In genomic region chr16:23947838-23948237, GRCh38 we compare ENCODE assay signal across 18 cellular contexts.
DNase-seq lines count a peak whose midpoint lies in the region; ATAC-seq and TF ChIP-seq lines count a peak whose summit lies in the region.
"Had no signal": no experiment of that assay in that cellular context is flagged by ENCODE, and none has a peak within 500 bp of the region (broad histone marks: within the 10 kb centered on the region; RNA-seq: fewer than 3 reads in every experiment).

No MANE protein-coding gene starts in this region.

- no peak overlapping the region for H3K4me3 Mint-ChIP-seq in activated CD4-positive, alpha-beta T cell treated with anti-CD3 and anti-CD28 coated beads, Interleukin-2, amount 10 ng/mL, durations not matched to agents 7 days and 5 days
- no peak overlapping the region for H3K4me3 Mint-ChIP-seq in activated CD8-positive, alpha-beta T cell treated with anti-CD3 and anti-CD28 coated beads for 36 hours
- H3K4me3 Mint-ChIP-seq in naive B cell (peak overlapping the region in 7 of 8 donors; percentile 2 to 80 (median 55)), endothelial cell (ENCODE audit: unreplicated experiment) (no peak overlapping the region)

- POLR2A ChIA-PET in activated CD4-positive, alpha-beta T cell treated with anti-CD3 and anti-CD28 coated beads, Interleukin-2, amount 10 ng/mL, durations not matched to agents 7 days and 5 days (lab: Charles Lee), result no interaction called here
- POLR2A ChIA-PET in activated CD8-positive, alpha-beta T cell treated with anti-CD3 and anti-CD28 coated beads for 36 hours (lab: Charles Lee), result interaction anchor here (3.0 kb wide), 1 partner anchor 11 kb away, joined by 8 read pairs; no protein-coding TSS in a partner anchor

- H3K27ac ChIP-seq in KOPT-K1 (ENCODE audit: low read depth, low read length, poor library complexity, severe bottlenecking), result peak overlapping the region; percentile 94
- H3K27ac ChIP-seq: ascending aorta, HL-60, neutrophil, testis, VCaP had no signal

- no peaks in the 10 kb centered on the region for H3K36me3 ChIP-seq in KOPT-K1 (ENCODE audit: insufficient read depth, low read length)
- H3K36me3 ChIP-seq: ascending aorta had no signal

- intact Hi-C loops in activated CD8-positive, alpha-beta T cell treated with anti-CD3 and anti-CD28 coated beads for 36 hours (cut with micrococcal nuclease), result no loop called here

- no peak for TF ChIP-seq CTCF in activated CD8-positive, alpha-beta T cell treated with anti-CD3 and anti-CD28 coated beads for 36 hours (IDR thresholded peaks at IDR 0.05)
- no peak for TF ChIP-seq CTCF in endothelial cell (IDR thresholded peaks at IDR 0.05; ENCODE audit: unreplicated experiment)

- H3K27me3 Mint-ChIP-seq in activated CD4-positive, alpha-beta T cell treated with anti-CD3 and anti-CD28 coated beads, Interleukin-2, amount 10 ng/mL, durations not matched to agents 7 days and 5 days, result no peaks in the 10 kb centered on the region
- H3K27me3 Mint-ChIP-seq in activated CD8-positive, alpha-beta T cell treated with anti-CD3 and anti-CD28 coated beads for 36 hours, result no peaks in the 10 kb centered on the region
- H3K27me3 Mint-ChIP-seq in naive B cell (no peaks in the 10 kb centered on the region), endothelial cell (ENCODE audit: unreplicated experiment) (no peaks in the 10 kb centered on the region)

- CTCF ChIA-PET in activated CD4-positive, alpha-beta T cell treated with anti-CD3 and anti-CD28 coated beads, Interleukin-2, amount 10 ng/mL, durations not matched to agents 7 days and 5 days (lab: Charles Lee), result interaction anchor here (0.5 to 1.1 kb wide), 2 partner anchors 81 to 565 kb away, joined by 3 to 4 read pairs; no protein-coding TSS in a partner anchor
- CTCF ChIA-PET in activated CD8-positive, alpha-beta T cell treated with anti-CD3 and anti-CD28 coated beads for 36 hours (lab: Charles Lee), result interaction anchor here (0.9 to 1.7 kb wide), 2 partner anchors 18 to 62 kb away, joined by 5 to 7 read pairs; no protein-coding TSS in a partner anchor

- no peak for DNase-seq in activated CD4-positive, alpha-beta T cell treated with anti-CD3 and anti-CD28 coated beads, Interleukin-2, amount 10 ng/mL, durations not matched to agents 7 days and 5 days
- DNase-seq in activated CD4-positive, alpha-beta T cell treated with anti-CD3 and anti-CD28 coated beads for 4 hours, result no peak
- no peak for DNase-seq in activated CD8-positive, alpha-beta T cell treated with anti-CD3 and anti-CD28 coated beads for 36 hours
- DNase-seq in naive B cell, result no peak
- DNase-seq in anterior cingulate cortex (lab: John Stamatoyannopoulos, UW), result no peak
- no peak for DNase-seq in endothelial cell (ENCODE audit: low spot score)
- DNase-seq: activated effector memory CD4-positive, alpha-beta T cell treated with Interleukin-2 at 50 U/mL for 16 hours; left ventricle myocardium superior; NCI-H510A treated with DMSO at 0.1 percent for 48 hours; Right ventricle myocardium superior; stimulated activated CD8-positive, alpha-beta memory T cell treated with anti-CD3 and anti-CD28 coated beads, Interleukin-4, amount 100 ng/mL, for 48 hours; testis had no signal

- peaks cover 61% of the 10 kb centered on the region for H3K4me1 Mint-ChIP-seq in activated CD4-positive, alpha-beta T cell treated with anti-CD3 and anti-CD28 coated beads, Interleukin-2, amount 10 ng/mL, durations not matched to agents 7 days and 5 days
- H3K4me1 Mint-ChIP-seq in activated CD8-positive, alpha-beta T cell treated with anti-CD3 and anti-CD28 coated beads for 36 hours (ENCODE audit: low read depth), result peaks cover 85% of the 10 kb centered on the region
- H3K4me1 Mint-ChIP-seq in naive B cell, result peaks cover 82 to 99% (median 84%) of the 10 kb centered on the region in 3 donors
- peaks cover 21% of the 10 kb centered on the region for H3K4me1 Mint-ChIP-seq in endothelial cell (ENCODE audit: unreplicated experiment)

- peaks cover 19% of the 10 kb centered on the region for H3K36me3 Mint-ChIP-seq in activated CD4-positive, alpha-beta T cell treated with anti-CD3 and anti-CD28 coated beads, Interleukin-2, amount 10 ng/mL, durations not matched to agents 7 days and 5 days (ENCODE audit: low read depth)
- peaks cover 10% of the 10 kb centered on the region for H3K36me3 Mint-ChIP-seq in activated CD8-positive, alpha-beta T cell treated with anti-CD3 and anti-CD28 coated beads for 36 hours (ENCODE audit: low read depth)
- H3K36me3 Mint-ChIP-seq in naive B cell (peaks cover 0 to 13% of the 10 kb centered on the region in 2 donors), endothelial cell (ENCODE audit: low read depth, unreplicated experiment) (no peaks in the 10 kb centered on the region)

- H3K9me3 ChIP-seq in KOPT-K1 (ENCODE audit: insufficient read depth, low read length, poor library complexity, severe bottlenecking), result no peaks in the 10 kb centered on the region
- H3K9me3 ChIP-seq: ascending aorta, neutrophil, testis had no signal

- peak overlapping the region; percentile 61 for H3K27ac Mint-ChIP-seq in activated CD4-positive, alpha-beta T cell treated with anti-CD3 and anti-CD28 coated beads, Interleukin-2, amount 10 ng/mL, durations not matched to agents 7 days and 5 days
- H3K27ac Mint-ChIP-seq in activated CD8-positive, alpha-beta T cell treated with anti-CD3 and anti-CD28 coated beads for 36 hours, result peak overlapping the region; percentile 79
- H3K27ac Mint-ChIP-seq in naive B cell, result peak overlapping the region; percentile 56 to 95 (median 88)
- no peak overlapping the region for H3K27ac Mint-ChIP-seq in endothelial cell (ENCODE audit: unreplicated experiment)

- no peaks in the 10 kb centered on the region for H3K9me3 Mint-ChIP-seq in activated CD4-positive, alpha-beta T cell treated with anti-CD3 and anti-CD28 coated beads, Interleukin-2, amount 10 ng/mL, durations not matched to agents 7 days and 5 days
- no peaks in the 10 kb centered on the region for H3K9me3 Mint-ChIP-seq in activated CD8-positive, alpha-beta T cell treated with anti-CD3 and anti-CD28 coated beads for 36 hours
- H3K9me3 Mint-ChIP-seq in naive B cell (no peaks in the 10 kb centered on the region), endothelial cell (ENCODE audit: unreplicated experiment) (no peaks in the 10 kb centered on the region)

- no peak for ATAC-seq in activated CD8-positive, alpha-beta T cell treated with anti-CD3 and anti-CD28 coated beads for 36 hours
- ATAC-seq in naive B cell (ENCODE audit: low read depth in 2 of 2), result no peak
- no peak for ATAC-seq in HG03378 (IDR thresholded peaks at IDR 0.05; ENCODE audit: unreplicated experiment)
- ATAC-seq: left ventricle myocardium superior had no signal

Comparison
In these comparisons a context has a peak if more than half of its experiments do, and no peak if none do; other contexts are left out.
1. H3K4me3 Mint-ChIP-seq: peak in naive B cell (7 of 8); none in activated CD4-positive, alpha-beta T cell treated with anti-CD3 and anti-CD28 coated beads, Interleukin-2, amount 10 ng/mL, durations not matched to agents 7 days and 5 days (single experiment), activated CD8-positive, alpha-beta T cell treated with anti-CD3 and anti-CD28 coated beads for 36 hours (single experiment) and endothelial cell (single experiment).